Comparison of ENCODE assay signal across 1 cellular context in the genomic region with DNA sequence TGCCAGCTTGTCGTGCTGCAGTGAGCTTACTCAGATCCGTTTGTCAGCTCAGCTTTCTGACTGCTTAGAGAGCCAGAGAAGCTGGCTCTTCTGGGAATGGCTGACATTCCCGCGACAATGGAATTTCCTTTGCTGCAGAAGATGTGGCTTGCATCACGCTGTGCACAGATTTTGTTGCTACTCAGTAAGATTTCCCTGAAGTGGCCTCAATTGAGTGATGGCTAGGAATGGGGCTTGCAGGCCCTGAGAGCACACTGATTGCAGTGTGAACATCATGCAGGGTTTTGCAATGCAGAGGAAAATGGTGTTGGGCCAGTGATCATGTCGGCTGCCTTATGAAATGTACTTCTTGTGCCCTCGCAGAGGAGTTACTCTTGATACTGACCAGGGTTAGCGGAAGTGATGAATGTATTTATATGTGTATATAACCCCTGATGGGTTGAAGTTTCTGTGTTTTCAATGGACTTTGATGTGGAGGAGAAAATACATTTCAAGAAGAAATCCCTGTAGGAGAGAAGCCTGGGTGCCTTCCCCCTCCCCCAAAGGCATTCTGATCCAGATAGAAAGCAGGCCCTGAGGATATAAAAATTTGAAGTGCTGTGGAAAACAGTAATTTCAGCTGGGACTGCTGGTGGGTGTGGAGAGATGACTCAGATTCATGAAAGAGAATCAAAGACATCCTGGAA.
TF ChIP-seq lines count a peak whose summit lies in the region.

No MANE protein-coding gene starts in this region.

TF ChIP-seq in H1, 55 proteins besides CTCF, POLR2A, EP300 and RAD21 (continued from another document):
- TF ChIP-seq, protein P1, sequence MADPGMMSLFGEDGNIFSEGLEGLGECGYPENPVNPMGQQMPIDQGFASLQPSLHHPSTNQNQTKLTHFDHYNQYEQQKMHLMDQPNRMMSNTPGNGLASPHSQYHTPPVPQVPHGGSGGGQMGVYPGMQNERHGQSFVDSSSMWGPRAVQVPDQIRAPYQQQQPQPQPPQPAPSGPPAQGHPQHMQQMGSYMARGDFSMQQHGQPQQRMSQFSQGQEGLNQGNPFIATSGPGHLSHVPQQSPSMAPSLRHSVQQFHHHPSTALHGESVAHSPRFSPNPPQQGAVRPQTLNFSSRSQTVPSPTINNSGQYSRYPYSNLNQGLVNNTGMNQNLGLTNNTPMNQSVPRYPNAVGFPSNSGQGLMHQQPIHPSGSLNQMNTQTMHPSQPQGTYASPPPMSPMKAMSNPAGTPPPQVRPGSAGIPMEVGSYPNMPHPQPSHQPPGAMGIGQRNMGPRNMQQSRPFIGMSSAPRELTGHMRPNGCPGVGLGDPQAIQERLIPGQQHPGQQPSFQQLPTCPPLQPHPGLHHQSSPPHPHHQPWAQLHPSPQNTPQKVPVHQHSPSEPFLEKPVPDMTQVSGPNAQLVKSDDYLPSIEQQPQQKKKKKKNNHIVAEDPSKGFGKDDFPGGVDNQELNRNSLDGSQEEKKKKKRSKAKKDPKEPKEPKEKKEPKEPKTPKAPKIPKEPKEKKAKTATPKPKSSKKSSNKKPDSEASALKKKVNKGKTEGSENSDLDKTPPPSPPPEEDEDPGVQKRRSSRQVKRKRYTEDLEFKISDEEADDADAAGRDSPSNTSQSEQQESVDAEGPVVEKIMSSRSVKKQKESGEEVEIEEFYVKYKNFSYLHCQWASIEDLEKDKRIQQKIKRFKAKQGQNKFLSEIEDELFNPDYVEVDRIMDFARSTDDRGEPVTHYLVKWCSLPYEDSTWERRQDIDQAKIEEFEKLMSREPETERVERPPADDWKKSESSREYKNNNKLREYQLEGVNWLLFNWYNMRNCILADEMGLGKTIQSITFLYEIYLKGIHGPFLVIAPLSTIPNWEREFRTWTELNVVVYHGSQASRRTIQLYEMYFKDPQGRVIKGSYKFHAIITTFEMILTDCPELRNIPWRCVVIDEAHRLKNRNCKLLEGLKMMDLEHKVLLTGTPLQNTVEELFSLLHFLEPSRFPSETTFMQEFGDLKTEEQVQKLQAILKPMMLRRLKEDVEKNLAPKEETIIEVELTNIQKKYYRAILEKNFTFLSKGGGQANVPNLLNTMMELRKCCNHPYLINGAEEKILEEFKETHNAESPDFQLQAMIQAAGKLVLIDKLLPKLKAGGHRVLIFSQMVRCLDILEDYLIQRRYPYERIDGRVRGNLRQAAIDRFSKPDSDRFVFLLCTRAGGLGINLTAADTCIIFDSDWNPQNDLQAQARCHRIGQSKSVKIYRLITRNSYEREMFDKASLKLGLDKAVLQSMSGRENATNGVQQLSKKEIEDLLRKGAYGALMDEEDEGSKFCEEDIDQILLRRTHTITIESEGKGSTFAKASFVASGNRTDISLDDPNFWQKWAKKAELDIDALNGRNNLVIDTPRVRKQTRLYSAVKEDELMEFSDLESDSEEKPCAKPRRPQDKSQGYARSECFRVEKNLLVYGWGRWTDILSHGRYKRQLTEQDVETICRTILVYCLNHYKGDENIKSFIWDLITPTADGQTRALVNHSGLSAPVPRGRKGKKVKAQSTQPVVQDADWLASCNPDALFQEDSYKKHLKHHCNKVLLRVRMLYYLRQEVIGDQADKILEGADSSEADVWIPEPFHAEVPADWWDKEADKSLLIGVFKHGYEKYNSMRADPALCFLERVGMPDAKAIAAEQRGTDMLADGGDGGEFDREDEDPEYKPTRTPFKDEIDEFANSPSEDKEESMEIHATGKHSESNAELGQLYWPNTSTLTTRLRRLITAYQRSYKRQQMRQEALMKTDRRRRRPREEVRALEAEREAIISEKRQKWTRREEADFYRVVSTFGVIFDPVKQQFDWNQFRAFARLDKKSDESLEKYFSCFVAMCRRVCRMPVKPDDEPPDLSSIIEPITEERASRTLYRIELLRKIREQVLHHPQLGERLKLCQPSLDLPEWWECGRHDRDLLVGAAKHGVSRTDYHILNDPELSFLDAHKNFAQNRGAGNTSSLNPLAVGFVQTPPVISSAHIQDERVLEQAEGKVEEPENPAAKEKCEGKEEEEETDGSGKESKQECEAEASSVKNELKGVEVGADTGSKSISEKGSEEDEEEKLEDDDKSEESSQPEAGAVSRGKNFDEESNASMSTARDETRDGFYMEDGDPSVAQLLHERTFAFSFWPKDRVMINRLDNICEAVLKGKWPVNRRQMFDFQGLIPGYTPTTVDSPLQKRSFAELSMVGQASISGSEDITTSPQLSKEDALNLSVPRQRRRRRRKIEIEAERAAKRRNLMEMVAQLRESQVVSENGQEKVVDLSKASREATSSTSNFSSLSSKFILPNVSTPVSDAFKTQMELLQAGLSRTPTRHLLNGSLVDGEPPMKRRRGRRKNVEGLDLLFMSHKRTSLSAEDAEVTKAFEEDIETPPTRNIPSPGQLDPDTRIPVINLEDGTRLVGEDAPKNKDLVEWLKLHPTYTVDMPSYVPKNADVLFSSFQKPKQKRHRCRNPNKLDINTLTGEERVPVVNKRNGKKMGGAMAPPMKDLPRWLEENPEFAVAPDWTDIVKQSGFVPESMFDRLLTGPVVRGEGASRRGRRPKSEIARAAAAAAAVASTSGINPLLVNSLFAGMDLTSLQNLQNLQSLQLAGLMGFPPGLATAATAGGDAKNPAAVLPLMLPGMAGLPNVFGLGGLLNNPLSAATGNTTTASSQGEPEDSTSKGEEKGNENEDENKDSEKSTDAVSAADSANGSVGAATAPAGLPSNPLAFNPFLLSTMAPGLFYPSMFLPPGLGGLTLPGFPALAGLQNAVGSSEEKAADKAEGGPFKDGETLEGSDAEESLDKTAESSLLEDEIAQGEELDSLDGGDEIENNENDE (IDR thresholded peaks at IDR 0.05; ENCODE audit: insufficient replicate concordance, low read length) = no peak
- TF ChIP-seq PHF8 (conservative IDR thresholded peaks at IDR 0.05; ENCODE audit: low read depth, low read length) = no peak
